Comparison of ENCODE assay signal across 23 cellular contexts in the genomic region with DNA sequence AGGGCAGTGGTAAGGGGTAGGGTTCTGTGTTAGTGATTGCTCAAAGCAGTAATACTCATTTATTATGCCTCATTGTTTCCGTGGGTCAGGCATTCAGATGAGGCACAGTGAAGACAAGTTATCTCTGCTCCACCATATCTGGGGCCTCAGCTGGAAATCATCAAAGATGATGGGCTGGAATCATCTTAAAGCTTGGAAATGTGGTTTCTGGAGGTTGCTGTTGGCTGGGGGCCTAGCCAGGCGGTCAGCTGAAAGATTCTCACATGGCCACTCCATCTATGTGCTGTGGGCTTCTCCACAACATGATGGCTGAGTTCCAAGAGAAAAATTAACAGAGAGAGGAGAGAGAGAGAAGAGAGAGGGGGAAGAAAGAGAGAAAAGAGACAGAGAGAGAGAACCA.
"Had no signal": no experiment of that assay in that cellular context is flagged by ENCODE, and none has a peak within 500 bp of the region (broad histone marks: within the 10 kb centered on the region; RNA-seq: fewer than 3 reads in every experiment).

No MANE protein-coding gene starts in this region.

- H3K4me3 ChIP-seq: coronary artery, gastrocnemius medialis, heart right ventricle, left ventricle myocardium inferior, lower lobe of right lung, psoas muscle, spleen, testis, transverse colon had no signal

- ATAC-seq: gastrocnemius medialis; heart right ventricle; lower lobe of right lung; natural killer cell treated with Interleukin-12 subunit alpha and Interleukin-12 subunit beta and Interleukin-15 and Interleukin-18, amount 100 ng/mL, for 72 hours; psoas muscle; sciatic nerve; stimulated activated memory B cell treated with anti-CD40 and anti-IgM and Interleukin-4, amounts not matched to agents 10 μg/mL and 1 μg/mL and 100 μg/mL, for 72 hours had no signal

- H3K4me1 ChIP-seq: gastrocnemius medialis, heart right ventricle, left ventricle myocardium inferior, lower lobe of right lung, psoas muscle, spleen, testis had no signal

- H3K27me3 ChIP-seq: gastrocnemius medialis, testis, transverse colon had no signal

- DNase-seq: effector CD4-positive, alpha-beta T cell; endodermal cell; erythroblast; gastrocnemius medialis; heart right ventricle; hypothalamus; kidney glomerular epithelial cell; left ventricle myocardium inferior; lower lobe of right lung; midbrain; psoas muscle; retina; spleen; stimulated activated CD4-positive, alpha-beta T cell treated with anti-CD3 and anti-CD28 coated beads, Interleukin-15, amount 100 ng/mL, for 24 hours; stimulated activated CD4-positive, alpha-beta T cell treated with anti-CD3 and anti-CD28 coated beads, Interleukin-1b, Interleukin-23, amount 100 ng/mL, for 48 hours; stimulated activated CD4-positive, alpha-beta T cell treated with anti-CD3 and anti-CD28 coated beads, Interleukin-4, amount 100 ng/mL, for 24 hours; testis; transverse colon had no signal

- H3K9me3 ChIP-seq: gastrocnemius medialis, heart right ventricle, left ventricle myocardium inferior, lower lobe of right lung, neutrophil, psoas muscle, spleen, testis, transverse colon had no signal

- H3K36me3 ChIP-seq: gastrocnemius medialis, heart right ventricle, left ventricle myocardium inferior, lower lobe of right lung, neutrophil, spleen, transverse colon had no signal

- H3K27ac ChIP-seq: coronary artery, gastrocnemius medialis, heart right ventricle, left ventricle myocardium inferior, lower lobe of right lung, neutrophil, psoas muscle, spleen, testis, transverse colon had no signal
